8 cellular contexts compared by ENCODE assay signal in the genomic region with DNA sequence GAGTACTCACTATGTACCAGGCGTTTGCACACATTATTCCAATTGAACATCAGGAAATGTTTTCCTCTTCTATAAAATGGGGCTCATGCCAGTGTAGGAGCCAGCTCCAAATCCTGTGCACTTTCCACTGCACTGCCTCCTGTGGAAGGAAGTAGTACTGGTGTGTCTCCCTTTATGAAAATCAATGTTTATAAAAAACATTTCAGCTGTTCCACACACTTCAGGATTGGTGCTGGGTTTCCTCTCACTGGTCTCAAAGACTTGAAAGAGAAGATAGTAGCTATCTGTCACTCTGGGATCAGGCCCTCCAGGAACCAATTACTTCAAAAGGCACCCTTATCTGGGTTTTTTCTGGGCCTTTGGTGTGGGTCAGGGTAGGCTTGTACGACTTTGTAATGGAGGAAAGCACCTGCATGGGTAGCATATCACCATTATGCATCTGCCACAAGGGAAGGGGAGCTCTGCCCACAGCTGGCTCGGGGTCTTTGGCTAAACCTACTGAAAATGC. TPM values are rescaled to one million over a fixed set of nuclear protein-coding genes. Genes with fewer than 3 reads are reported as not detected.
A peak's percentile ranks its signal among the peaks of the same experiment; 100 is the strongest.
DNase-seq lines count a peak whose midpoint lies in the region; FAIRE-seq and TF ChIP-seq lines count a peak whose summit lies in the region.

No MANE protein-coding gene starts in this region.

- H3K9me3 ChIP-seq in esophagus muscularis mucosa (no peaks in the 10 kb centered on the region), spleen (no peaks in the 10 kb centered on the region), mesenchymal stem cell (ENCODE audit: control insufficient read depth, low read length) (no peaks in the 10 kb centered on the region), small intestine (ENCODE audit: control insufficient read depth, low read depth) (no peaks in the 10 kb centered on the region)

- no peak for TF ChIP-seq EP300 in esophagus muscularis mucosa (IDR thresholded peaks at IDR 0.05)

- no peak overlapping the region for H3K18ac ChIP-seq in mesenchymal stem cell (ENCODE audit: low read depth in 1 of 2, low read length in 2 of 2)

- no peak overlapping the region for H4K91ac ChIP-seq in mesenchymal stem cell (ENCODE audit: low read length)

- no peak overlapping the region for H2BK120ac ChIP-seq in mesenchymal stem cell (ENCODE audit: low read depth, low read length)

- TF ChIP-seq CTCF in esophagus muscularis mucosa (IDR thresholded peaks at IDR 0.05) (peak; percentile 18 to 47 (median 20)), spleen (IDR thresholded peaks at IDR 0.05 in 8 of 11, conservative IDR thresholded peaks at IDR 0.05 in 3 of 11) (peak in 7 of 11 experiments; percentile 8 to 48 (median 23))

- H2BK12ac ChIP-seq in mesenchymal stem cell (ENCODE audit: low read length in 2 of 2), result no peak overlapping the region

- H3K27me3 ChIP-seq in esophagus muscularis mucosa, result no peaks in the 10 kb centered on the region
- no peaks in the 10 kb centered on the region for H3K27me3 ChIP-seq in spleen (replicated peaks in 1 of 7)
- no peaks in the 10 kb centered on the region for H3K27me3 ChIP-seq in mesenchymal stem cell (ENCODE audit: control insufficient read depth in 1 of 2, insufficient read depth in 1 of 2, low read length in 2 of 2)
- no peaks in the 10 kb centered on the region for H3K27me3 ChIP-seq in small intestine (ENCODE audit: control insufficient read depth in 2 of 2, insufficient read depth in 2 of 2, low read length in 2 of 2)

- no peaks in the 10 kb centered on the region for H3K79me1 ChIP-seq in mesenchymal stem cell (replicated peaks; ENCODE audit: low read length, poor library complexity, severe bottlenecking)

- no peak overlapping the region for H2AFZ ChIP-seq in mesenchymal stem cell (ENCODE audit: low read depth, low read length)

- no peak overlapping the region for H4K8ac ChIP-seq in mesenchymal stem cell (ENCODE audit: low read length)

- H3K4me1 ChIP-seq in esophagus muscularis mucosa (no peaks in the 10 kb centered on the region), spleen (peaks cover 0 to 3% (median 0%) of the 10 kb centered on the region in 6 donors), mesenchymal stem cell (ENCODE audit: control insufficient read depth, insufficient read depth, low read depth, low read length) (no peaks in the 10 kb centered on the region), small intestine (ENCODE audit: control insufficient read depth in 2 of 2, insufficient read depth in 1 of 2, low read depth in 1 of 2, low read length in 1 of 2) (no peaks in the 10 kb centered on the region)

- no peak overlapping the region for H3K14ac ChIP-seq in mesenchymal stem cell (ENCODE audit: low read length in 2 of 2)

- no peak overlapping the region for H2BK5ac ChIP-seq in mesenchymal stem cell (ENCODE audit: low read depth, low read length, poor library complexity, severe bottlenecking)

- H3K27ac ChIP-seq in esophagus muscularis mucosa (replicated peaks in 1 of 4) (no peak overlapping the region), spleen (peak overlapping the region in 2 of 8 donors; percentile 16 to 41), mesenchymal stem cell (ENCODE audit: low read length, poor library complexity, severe bottlenecking) (no peak overlapping the region), small intestine (ENCODE audit: low read depth in 1 of 2, low read length in 1 of 2) (no peak overlapping the region)

- no peak for TF ChIP-seq POLR2A in esophagus muscularis mucosa (IDR thresholded peaks at IDR 0.05; ENCODE audit: low read depth)
- no peak for TF ChIP-seq POLR2A in spleen (IDR thresholded peaks at IDR 0.05)

- H3K4me2 ChIP-seq in mesenchymal stem cell (ENCODE audit: low read length, poor library complexity, severe bottlenecking), result no peak overlapping the region

- intact Hi-C loops in esophagus muscularis mucosa (cut with DNase I), result no loop called here
- intact Hi-C loops in spleen (cut with DNase I; ENCODE audit: low total_unique reads), result no loop called here

- peaks cover 27 to 89% (median 70%) of the 10 kb centered on the region in 4 donors for H3K36me3 ChIP-seq in esophagus muscularis mucosa
- peaks cover 0 to 99% (median 79%) of the 10 kb centered on the region in 6 donors for H3K36me3 ChIP-seq in spleen
- peaks cover 18 to 84% of the 10 kb centered on the region in 2 experiments for H3K36me3 ChIP-seq in mesenchymal stem cell (ENCODE audit: control insufficient read depth in 1 of 2, insufficient read depth in 2 of 2, low read depth in 1 of 2, low read length in 2 of 2)
- peaks cover 13 to 21% of the 10 kb centered on the region in 2 donors for H3K36me3 ChIP-seq in small intestine (ENCODE audit: control insufficient read depth in 2 of 2, insufficient read depth in 2 of 2, low read length in 2 of 2)

- H3K4me3 ChIP-seq in esophagus muscularis mucosa, result no peak overlapping the region
- H3K4me3 ChIP-seq in spleen, result no peak overlapping the region
- H3K4me3 ChIP-seq in mesenchymal stem cell (ENCODE audit: insufficient read depth in 1 of 2, low read depth in 1 of 2, low read length in 2 of 2), result no peak overlapping the region
- no peak overlapping the region for H3K4me3 ChIP-seq in small intestine (ENCODE audit: low read depth in 1 of 2, low read length in 2 of 2)

- no peak overlapping the region for H2BK15ac ChIP-seq in mesenchymal stem cell (ENCODE audit: low read depth, poor library complexity, severe bottlenecking)

- FAIRE-seq in small intestine (lab: Jason Lieb, UNC), result no peak

- in situ Hi-C loops in SK-MEL-5 (cut with HindIII; ENCODE audit: low pct_unique_long_range_greater_than_20kb, low sequenced_read_pairs), result no loop called here

- H2AK5ac ChIP-seq in mesenchymal stem cell (ENCODE audit: low read length, severe bottlenecking), result no peak overlapping the region

- H3K9ac ChIP-seq in mesenchymal stem cell (ENCODE audit: low read length), result no peak overlapping the region

- peak; percentile 8 for DNase-seq in NCI-H82 (lab: John Stamatoyannopoulos, UW)
- DNase-seq in NCI-H82 treated with DMSO at 0.1 percent for 48 hours (lab: John Stamatoyannopoulos, UW; ENCODE audit: unreplicated experiment), result no peak
- DNase-seq in SK-MEL-5 (ENCODE audit: low read depth, low spot score), result peak; percentile 60
- DNase-seq in esophagus muscularis mucosa (ENCODE audit: extremely low spot score), result no peak
- DNase-seq in spleen, result no peak
- DNase-seq in CD1c-positive myeloid dendritic cell (ENCODE audit: extremely low spot score), result no peak
- DNase-seq in mesenchymal stem cell, result no peak
- DNase-seq in small intestine, result no peak

- 73% methylated on average over 3 of the region's 3 CpGs for WGBS in esophagus muscularis mucosa
- 50 to 75% (median 69%) methylated on average over 2 to 3 of the region's 3 CpGs for WGBS in spleen, 5 donors
- WGBS in mesenchymal stem cell, result 93% methylated on average over 3 of the region's 3 CpGs
- 60 to 74% (median 69%) methylated on average over 3 of the region's 3 CpGs for WGBS in small intestine, 3 donors

- H3K23ac ChIP-seq in mesenchymal stem cell (ENCODE audit: low read length in 2 of 2), result no peak overlapping the region

- no peak overlapping the region for H3K4ac ChIP-seq in mesenchymal stem cell (ENCODE audit: low read depth in 1 of 2, low read length in 2 of 2)

RNA-seq across cellular contexts. Expression of a gene that starts 32.5 kb away (rescaled TPM):
- 29.8 and 33.7 TPM in 2 replicates for total RNA-seq in SK-MEL-5 (2014; rRNA removed; shearing (Covaris generic))
- polyA plus RNA-seq in SK-MEL-5 (2015; cell fraction: cytosol; rRNA removed), result 44.3 and 51.3 TPM in 2 replicates
- polyA plus RNA-seq in SK-MEL-5 (2015; cell fraction: nucleus; rRNA removed), result 34.9 TPM in 2 replicates
- 10 to 100 TPM; 28.5 to 30.7 (median 29.5) TPM for total RNA-seq in esophagus muscularis mucosa
- 10 to 100 TPM; 46.9 to 75.2 (median 57.3) TPM for total RNA-seq in spleen
- 10 to 100 TPM; 20.4 to 32.2 (median 23.6) TPM for polyA plus RNA-seq in spleen
- polyA plus RNA-seq in mesenchymal stem cell (2013, experiment 1 of 2), result 40.1 TPM
- 41.9 TPM for polyA plus RNA-seq in mesenchymal stem cell (2013, experiment 2 of 2)
- polyA plus RNA-seq in small intestine, result 10 to 100 TPM; 36.3 to 41.8 (median 39.4) TPM

Comparison
In these comparisons a context has a peak if more than half of its experiments do, and no peak if none do; other contexts are left out.
1. DNase-seq: peak in NCI-H82 (single experiment) and SK-MEL-5 (single experiment); none in NCI-H82 treated with DMSO at 0.1 percent for 48 hours (single experiment), esophagus muscularis mucosa (single experiment), spleen (single experiment), CD1c-positive myeloid dendritic cell (single experiment), mesenchymal stem cell (single experiment) and small intestine (single experiment).